In genomic region chr7:87060288-87060537, GRCh38 we compare ENCODE assay signal across 8 cellular contexts. TPM values are rescaled to one million over a fixed set of nuclear protein-coding genes. Genes with fewer than 3 reads are reported as not detected.
DNase-seq lines count a peak whose midpoint lies in the region; ATAC-seq, FAIRE-seq and TF ChIP-seq lines count a peak whose summit lies in the region.

No MANE protein-coding gene starts in this region.

- H3K27ac ChIP-seq in KMS-11 = peak overlapping the region; percentile 58
- no peak overlapping the region for H3K27ac ChIP-seq in neural progenitor cell

- H3K9ac ChIP-seq in KMS-11 (peak overlapping the region; percentile 66; the same call in 1 of the 2 replicates), neural progenitor cell (no peak overlapping the region)

- H3K36me3 ChIP-seq in KMS-11 (ENCODE audit: insufficient read depth) (no peaks in the 10 kb centered on the region), neural progenitor cell (no peaks in the 10 kb centered on the region)

- H3K9me3 Mint-ChIP-seq in neural progenitor cell = no peaks in the 10 kb centered on the region

- FAIRE-seq in D721Med (lab: Jason Lieb, UNC) = peak; percentile 35

- H2AFZ ChIP-seq in KMS-11 (ENCODE audit: low read depth) (peak overlapping the region; percentile 97), neural progenitor cell (replicated peaks) (peak overlapping the region; percentile 99)

- H3K79me2 ChIP-seq in KMS-11 (ENCODE audit: insufficient read depth, low read depth) = no peaks in the 10 kb centered on the region
- no peaks in the 10 kb centered on the region for H3K79me2 ChIP-seq in neural progenitor cell (ENCODE audit: low read depth)

- no peaks in the 10 kb centered on the region for H3K27me3 ChIP-seq in KMS-11 (ENCODE audit: insufficient read depth, low read depth)
- H3K27me3 ChIP-seq in neural progenitor cell = peaks cover 19% of the 10 kb centered on the region

- peak overlapping the region; percentile 94 for H3K4me3 Mint-ChIP-seq in neural progenitor cell

- H3K36me3 Mint-ChIP-seq in neural progenitor cell = no peaks in the 10 kb centered on the region

- peaks cover 9% of the 10 kb centered on the region for H3K4me1 Mint-ChIP-seq in neural progenitor cell

- H4K20me1 ChIP-seq in KMS-11 (ENCODE audit: insufficient read depth) = no peaks in the 10 kb centered on the region
- H4K20me1 ChIP-seq in neural progenitor cell (ENCODE audit: low read depth) = no peaks in the 10 kb centered on the region

- peaks cover 5% of the 10 kb centered on the region for H3K27me3 Mint-ChIP-seq in neural progenitor cell (ENCODE audit: insufficient read depth, low read depth)

- TF ChIP-seq CTCF in D721Med (IDR thresholded peaks at IDR 0.05; ENCODE audit: insufficient read depth, missing control alignments) = no peak
- no peak for TF ChIP-seq CTCF in KMS-11 (conservative IDR thresholded peaks at IDR 0.05; ENCODE audit: low read depth, low read length)
- no peak for TF ChIP-seq CTCF in neural progenitor cell (IDR thresholded peaks at IDR 0.05)

- H3K9me3 ChIP-seq in neural progenitor cell (ENCODE audit: low read depth) = no peaks in the 10 kb centered on the region

- H3F3A ChIP-seq in neural progenitor cell (ENCODE audit: low read depth) = peaks cover 19% of the 10 kb centered on the region

- DNase-seq in D721Med (ENCODE audit: insufficient read length, low spot score) (no peak), cerebellum (ENCODE audit: low spot score) (peak; percentile 22), neural progenitor cell (ENCODE audit: low spot score) (no peak), HT-29 (ENCODE audit: low spot score) (no peak), OCI-M1 (lab: John Stamatoyannopoulos, UW) (no peak)

- H3K4me3 ChIP-seq in KMS-11 (IDR thresholded peaks at IDR 0.05; ENCODE audit: insufficient read depth, low read depth, low read length) (peak overlapping the region; percentile 47), neural progenitor cell (peak overlapping the region; percentile 99)

- H3K4me2 ChIP-seq in KMS-11 (peak overlapping the region; percentile 83), neural progenitor cell (peak overlapping the region; percentile 78)

- ATAC-seq in HG02763 (IDR thresholded peaks at IDR 0.05; ENCODE audit: unreplicated experiment) (no peak), GM21367 (IDR thresholded peaks at IDR 0.05; ENCODE audit: unreplicated experiment) (no peak)

- H3K27ac Mint-ChIP-seq in neural progenitor cell = no peak overlapping the region

- H3K4me1 ChIP-seq in KMS-11 (ENCODE audit: low read depth, poor library complexity, severe bottlenecking) = peaks cover 19% of the 10 kb centered on the region
- peaks cover 6% of the 10 kb centered on the region for H3K4me1 ChIP-seq in neural progenitor cell

RNA-seq across cellular contexts. Expression of gene ELAPOR2, which starts 0.8 kb away (rescaled TPM):
- total RNA-seq in cerebellum (41.9 TPM), neural progenitor cell (ENCODE audit: low replicate concordance) (80.2 and 80.4 TPM in 2 replicates)
- 0.23 and 2.3 TPM in 2 replicates for total RNA-seq in HT-29 (2014; rRNA removed; shearing (Covaris generic))

Comparison
In these comparisons a context has a peak if more than half of its experiments do, and no peak if none do; other contexts are left out.
1. RNA of gene ELAPOR2, which starts 0.8 kb away (total RNA-seq): 80.2 to 80.4 TPM in neural progenitor cell and 41.9 TPM in cerebellum (single experiment); 0.23 to 2.3 TPM in HT-29; every median in the first group is over 10 times any median in the second.